Comparison of ENCODE assay signal across 1 cellular context in genomic region chr22:39205344-39206021, GRCh38.
TF ChIP-seq lines count a peak whose summit lies in the region.

No MANE protein-coding gene starts in this region.

TF ChIP-seq in HEK293, 187 proteins besides CTCF, POLR2A, EP300 and RAD21 (continued from another document):
- TF ChIP-seq KLF8 (tag by site-specific recombination; IDR thresholded peaks at IDR 0.05): 0 out of 2 replicates have a peak, but pooled peaks have one; percentile 18
- TF ChIP-seq ZNF19 (tag by site-specific recombination; IDR thresholded peaks at IDR 0.05; ENCODE audit: low read depth): no peak
- TF ChIP-seq ZNF785 (tag by site-specific recombination; IDR thresholded peaks at IDR 0.05): no peak
- no peak for TF ChIP-seq ZNF654 (tag by site-specific recombination; IDR thresholded peaks at IDR 0.05; ENCODE audit: low read depth)
- peak; percentile 38; the same call in 1 of the 2 replicates for TF ChIP-seq ZNF341 (tag by site-specific recombination; IDR thresholded peaks at IDR 0.05; ENCODE audit: low read depth)
- peak; percentile 81 for TF ChIP-seq ZFHX2 (tag by site-specific recombination; conservative IDR thresholded peaks at IDR 0.05)
- TF ChIP-seq PRDM1 (tag by site-specific recombination; IDR thresholded peaks at IDR 0.05): peak; percentile 81
- TF ChIP-seq ZNF398 (tag by site-specific recombination; IDR thresholded peaks at IDR 0.05): peak; percentile 78
- TF ChIP-seq ZNF366 (tag by site-specific recombination; conservative IDR thresholded peaks at IDR 0.05): peak; percentile 59
- TF ChIP-seq ZNF239 (tag by site-specific recombination; IDR thresholded peaks at IDR 0.05): no peak
- 0 out of 2 replicates have a peak, but pooled peaks have one; percentile 18 for TF ChIP-seq HIC1 (tag by site-specific recombination; IDR thresholded peaks at IDR 0.05)
- peak; percentile 89 for TF ChIP-seq GLIS1 (tag by site-specific recombination; IDR thresholded peaks at IDR 0.05)
- TF ChIP-seq KLF17 (tag by site-specific recombination; IDR thresholded peaks at IDR 0.05): 0 out of 2 replicates have a peak, but pooled peaks have one; percentile 55
- no peak for TF ChIP-seq ZNF704 (tag by site-specific recombination; IDR thresholded peaks at IDR 0.05)
- TF ChIP-seq ZNF10 (tag by site-specific recombination; IDR thresholded peaks at IDR 0.05): no peak
- peak; percentile 73 for TF ChIP-seq EGR2 (tag by site-specific recombination; IDR thresholded peaks at IDR 0.05; ENCODE audit: low read depth)
- no peak for TF ChIP-seq ZBTB21 (tag by site-specific recombination; IDR thresholded peaks at IDR 0.05)
